Comparison of ENCODE assay signal across 25 cellular contexts in genomic region chr4:185437809-185438208, GRCh38. TPM values are rescaled to one million over a fixed set of nuclear protein-coding genes. Genes with fewer than 3 reads are reported as not detected.
DNase-seq lines count a peak whose midpoint lies in the region; ATAC-seq lines count a peak whose summit lies in the region.
"Had no signal": no experiment of that assay in that cellular context is flagged by ENCODE, and none has a peak within 500 bp of the region (broad histone marks: within the 10 kb centered on the region; RNA-seq: fewer than 3 reads in every experiment).

No MANE protein-coding gene starts in this region.

- CTCF ChIA-PET in activated CD4-positive, alpha-beta T cell treated with anti-CD3 and anti-CD28 coated beads for 36 hours (lab: Charles Lee), result interaction anchor here (1.2 kb wide), 1 partner anchor 11 kb away, joined by 3 read pairs; a partner anchor contains a TSS

- no peaks in the 10 kb centered on the region for H3K9me3 Mint-ChIP-seq in activated CD4-positive, alpha-beta T cell treated with anti-CD3 and anti-CD28 coated beads for 36 hours (ENCODE audit: low read depth)
- no peaks in the 10 kb centered on the region for H3K9me3 Mint-ChIP-seq in activated CD4-positive, alpha-beta T cell treated with anti-CD3 and anti-CD28 coated beads, Interleukin-2, amount 10 ng/mL, durations not matched to agents 24 days and 14 days
- H3K9me3 Mint-ChIP-seq: natural killer cell treated with Interleukin-12 subunit alpha and Interleukin-12 subunit beta and Interleukin-15 and Interleukin-18, amount 100 ng/mL, for 72 hours had no signal

- POLR2A ChIA-PET in activated CD4-positive, alpha-beta T cell treated with anti-CD3 and anti-CD28 coated beads for 36 hours (lab: Charles Lee), result no interaction called here

- no peaks in the 10 kb centered on the region for H3K36me3 Mint-ChIP-seq in activated CD4-positive, alpha-beta T cell treated with anti-CD3 and anti-CD28 coated beads for 36 hours (ENCODE audit: low read depth)
- no peaks in the 10 kb centered on the region for H3K36me3 Mint-ChIP-seq in activated CD4-positive, alpha-beta T cell treated with anti-CD3 and anti-CD28 coated beads, Interleukin-2, amount 10 ng/mL, durations not matched to agents 24 days and 14 days (ENCODE audit: low read depth)
- H3K36me3 Mint-ChIP-seq: IgD-negative memory B cell; natural killer cell treated with Interleukin-12 subunit alpha and Interleukin-12 subunit beta and Interleukin-15 and Interleukin-18, amount 100 ng/mL, for 72 hours had no signal

- no peak for DNase-seq in activated CD4-positive, alpha-beta T cell treated with anti-CD3 and anti-CD28 coated beads for 36 hours
- no peak for DNase-seq in activated CD4-positive, alpha-beta T cell treated with anti-CD3 and anti-CD28 coated beads, Interleukin-2, amount 10 ng/mL, durations not matched to agents 24 days and 14 days
- DNase-seq in renal cortical epithelial cell (ENCODE audit: low read depth) (peak; percentile 4), NCI-H1417 (lab: John Stamatoyannopoulos, UW) (no peak)
- DNase-seq: 8988T; activated CD4-positive, alpha-beta T cell treated with anti-CD3 and anti-CD28 coated beads, Interleukin-2, amount 50 U/mL, for 4 hours; activated gamma-delta T cell treated with Interleukin-2 at 50 U/mL for 16 hours; AML-193; hypothalamus; islet precursor cell; NCI-H1436; NCI-H2107; NCI-H524; pancreas; right cardiac atrium; stimulated activated CD4-positive, alpha-beta T cell treated with anti-CD3 and anti-CD28 coated beads, Interleukin-12 subunit alpha, Interleukin-12 subunit beta, amount 100 ng/mL, for 4 hours; trophoblast cell had no signal

- no peak overlapping the region for H3K4me3 Mint-ChIP-seq in activated CD4-positive, alpha-beta T cell treated with anti-CD3 and anti-CD28 coated beads for 36 hours
- no peak overlapping the region for H3K4me3 Mint-ChIP-seq in activated CD4-positive, alpha-beta T cell treated with anti-CD3 and anti-CD28 coated beads, Interleukin-2, amount 10 ng/mL, durations not matched to agents 24 days and 14 days
- H3K4me3 Mint-ChIP-seq: IgD-negative memory B cell; natural killer cell treated with Interleukin-12 subunit alpha and Interleukin-12 subunit beta and Interleukin-15 and Interleukin-18, amount 100 ng/mL, for 72 hours had no signal

- H3K27me3 Mint-ChIP-seq in activated CD4-positive, alpha-beta T cell treated with anti-CD3 and anti-CD28 coated beads for 36 hours, result peaks cover 1% of the 10 kb centered on the region
- H3K27me3 Mint-ChIP-seq in activated CD4-positive, alpha-beta T cell treated with anti-CD3 and anti-CD28 coated beads, Interleukin-2, amount 10 ng/mL, durations not matched to agents 24 days and 14 days, result peaks cover 11% of the 10 kb centered on the region
- H3K27me3 Mint-ChIP-seq: IgD-negative memory B cell had no signal

- no peaks in the 10 kb centered on the region for H3K4me1 Mint-ChIP-seq in activated CD4-positive, alpha-beta T cell treated with anti-CD3 and anti-CD28 coated beads for 36 hours
- H3K4me1 Mint-ChIP-seq in activated CD4-positive, alpha-beta T cell treated with anti-CD3 and anti-CD28 coated beads, Interleukin-2, amount 10 ng/mL, durations not matched to agents 24 days and 14 days, result no peaks in the 10 kb centered on the region
- H3K4me1 Mint-ChIP-seq: IgD-negative memory B cell had no signal

- H3K27ac Mint-ChIP-seq in activated CD4-positive, alpha-beta T cell treated with anti-CD3 and anti-CD28 coated beads for 36 hours, result no peak overlapping the region
- H3K27ac Mint-ChIP-seq in activated CD4-positive, alpha-beta T cell treated with anti-CD3 and anti-CD28 coated beads, Interleukin-2, amount 10 ng/mL, durations not matched to agents 24 days and 14 days, result no peak overlapping the region
- H3K27ac Mint-ChIP-seq: IgD-negative memory B cell; natural killer cell treated with Interleukin-12 subunit alpha and Interleukin-12 subunit beta and Interleukin-15 and Interleukin-18, amount 100 ng/mL, for 72 hours had no signal

- intact Hi-C loops in activated CD4-positive, alpha-beta T cell treated with anti-CD3 and anti-CD28 coated beads for 36 hours (cut with DNase I, micrococcal nuclease), result no loop called here
- intact Hi-C loops in activated CD4-positive, alpha-beta T cell treated with anti-CD3 and anti-CD28 coated beads, Interleukin-2, amount 10 ng/mL, durations not matched to agents 24 days and 14 days (cut with micrococcal nuclease), result no loop called here

- peak; percentile 57 for ATAC-seq in activated CD4-positive, alpha-beta T cell treated with anti-CD3 and anti-CD28 coated beads for 36 hours
- ATAC-seq in GM21360 (IDR thresholded peaks at IDR 0.05; ENCODE audit: unreplicated experiment), result peak; percentile 62
- ATAC-seq in HG03175 (IDR thresholded peaks at IDR 0.05; ENCODE audit: unreplicated experiment), result peak; percentile 47
- no peak for ATAC-seq in GM21447 (IDR thresholded peaks at IDR 0.05; ENCODE audit: unreplicated experiment)
- ATAC-seq in HG02678 (IDR thresholded peaks at IDR 0.05; ENCODE audit: unreplicated experiment), result no peak
- ATAC-seq: gastroesophageal sphincter, pancreas, right cardiac atrium had no signal

RNA-seq across cellular contexts. Expression of gene UFSP2, which starts 12.0 kb away (rescaled TPM):
- 10 to 100 TPM; 27.3 to 40.3 TPM for total RNA-seq in activated CD4-positive, alpha-beta T cell treated with anti-CD3 and anti-CD28 coated beads for 36 hours
- 24.8 and 25.7 TPM in 2 replicates for total RNA-seq in activated CD4-positive, alpha-beta T cell treated with anti-CD3 and anti-CD28 coated beads, Interleukin-2, amount 10 ng/mL, durations not matched to agents 24 days and 14 days
- 39.6 and 48.8 TPM in 2 replicates for total RNA-seq in renal cortical epithelial cell

RNA-seq across cellular contexts. Expression of gene CCDC110, which starts 33.7 kb away (rescaled TPM):
- total RNA-seq in activated CD4-positive, alpha-beta T cell treated with anti-CD3 and anti-CD28 coated beads for 36 hours, result under 1 TPM; 0.34 to 0.40 TPM
- total RNA-seq in activated CD4-positive, alpha-beta T cell treated with anti-CD3 and anti-CD28 coated beads, Interleukin-2, amount 10 ng/mL, durations not matched to agents 24 days and 14 days, result not detected in 2 replicates
- total RNA-seq in renal cortical epithelial cell, result 0.87 and 4.4 TPM in 2 replicates
- total RNA-seq: Daoy; natural killer cell treated with Interleukin-12 subunit alpha and Interleukin-12 subunit beta and Interleukin-15 and Interleukin-18, amount 100 ng/mL, for 72 hours had no signal

RNA-seq across cellular contexts. Expression of gene ANKRD37, which starts 41.2 kb away (rescaled TPM):
- 10 to 100 TPM; 20.3 to 24.1 TPM for total RNA-seq in activated CD4-positive, alpha-beta T cell treated with anti-CD3 and anti-CD28 coated beads for 36 hours
- 16.3 and 17.2 TPM in 2 replicates for total RNA-seq in activated CD4-positive, alpha-beta T cell treated with anti-CD3 and anti-CD28 coated beads, Interleukin-2, amount 10 ng/mL, durations not matched to agents 24 days and 14 days
- 4.9 and 10.6 TPM in 2 replicates for total RNA-seq in renal cortical epithelial cell

RNA-seq across cellular contexts. Expression of gene LRP2BP, which starts 42.1 kb away (rescaled TPM):
- under 1 TPM; 0.60 to 0.80 TPM for total RNA-seq in activated CD4-positive, alpha-beta T cell treated with anti-CD3 and anti-CD28 coated beads for 36 hours
- total RNA-seq in activated CD4-positive, alpha-beta T cell treated with anti-CD3 and anti-CD28 coated beads, Interleukin-2, amount 10 ng/mL, durations not matched to agents 24 days and 14 days, result 0.43 and 0.65 TPM in 2 replicates
- total RNA-seq in renal cortical epithelial cell, result 1.3 TPM in 1 of 2 replicates, not detected in the other

Comparison
In these comparisons a context has a peak if more than half of its experiments do, and no peak if none do; other contexts are left out.
1. ATAC-seq: peak in activated CD4-positive, alpha-beta T cell treated with anti-CD3 and anti-CD28 coated beads for 36 hours (single experiment), GM21360 (single experiment) and HG03175 (single experiment); none in GM21447 (single experiment) and HG02678 (single experiment).